Comparison of ENCODE assay signal across 22 cellular contexts in the genomic region with DNA sequence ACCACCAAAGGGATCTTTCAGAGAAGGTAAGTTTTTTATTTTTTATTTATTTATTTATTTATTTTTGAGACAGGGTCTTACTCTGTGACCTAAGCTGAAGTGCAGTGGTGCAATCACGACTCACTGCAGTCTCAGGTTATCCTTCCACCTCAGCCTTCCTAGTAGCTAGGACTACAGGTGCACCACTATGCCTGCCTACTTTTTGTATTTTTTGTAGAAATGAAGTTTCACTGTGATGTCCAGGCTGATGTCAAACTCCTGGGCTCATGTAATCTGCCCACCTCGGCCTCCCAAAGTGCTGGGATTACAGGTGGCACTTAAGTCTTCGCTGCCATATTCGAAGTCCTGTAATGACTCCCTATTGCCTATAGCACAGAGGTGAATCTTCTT.
DNase-seq lines count a peak whose midpoint lies in the region; ATAC-seq, FAIRE-seq and TF ChIP-seq lines count a peak whose summit lies in the region.
"Had no signal": no experiment of that assay in that cellular context is flagged by ENCODE, and none has a peak within 500 bp of the region (broad histone marks: within the 10 kb centered on the region; RNA-seq: fewer than 3 reads in every experiment).

No MANE protein-coding gene starts in this region.

- H3K4me3 Mint-ChIP-seq in Caco-2 (ENCODE audit: unreplicated experiment), result peak overlapping the region; percentile 25
- H3K4me3 Mint-ChIP-seq: CD4-positive, alpha-beta T cell; CD8-positive, alpha-beta T cell had no signal

- peaks cover 2% of the 10 kb centered on the region for H3K36me3 Mint-ChIP-seq in Caco-2 (ENCODE audit: insufficient read depth, unreplicated experiment)
- H3K36me3 Mint-ChIP-seq: CD8-positive, alpha-beta T cell had no signal

- POLR2A ChIA-PET in Caco-2 (lab: Charles Lee), result no interaction called here

- CTCF ChIA-PET in Caco-2 (lab: Charles Lee), result interaction anchor here (0.5 to 1.4 kb wide), 2 partner anchors 383 to 396 kb away, joined by 4 read pairs; no protein-coding TSS in a partner anchor

- 89 to 93% methylated on average over 4 of the region's 4 CpGs for WGBS in upper lobe of left lung, 2 donors
- WGBS in small intestine, 3 donors, result 83 to 85% (median 84%) methylated on average over 4 of the region's 4 CpGs

- no peaks in the 10 kb centered on the region for H3K9me3 Mint-ChIP-seq in Caco-2 (ENCODE audit: unreplicated experiment)
- H3K9me3 Mint-ChIP-seq: CD4-positive, alpha-beta T cell; CD8-positive, alpha-beta T cell had no signal

- H3K27me3 ChIP-seq in Caco-2 (replicated peaks; ENCODE audit: control insufficient read depth, insufficient read depth, low read length) (no peaks in the 10 kb centered on the region), bronchial epithelial cell (ENCODE audit: control insufficient read depth, insufficient read depth, low read length) (no peaks in the 10 kb centered on the region), upper lobe of left lung (no peaks in the 10 kb centered on the region), small intestine (ENCODE audit: control insufficient read depth in 2 of 2, insufficient read depth in 2 of 2, low read length in 2 of 2) (no peaks in the 10 kb centered on the region)

- H3K4me3 ChIP-seq in Caco-2 (ENCODE audit: low read depth, low read length) (no peak overlapping the region), bronchial epithelial cell (ENCODE audit: low read depth, low read length) (no peak overlapping the region), upper lobe of left lung (no peak overlapping the region), small intestine (ENCODE audit: low read depth in 1 of 2, low read length in 2 of 2) (no peak overlapping the region)
- H3K4me3 ChIP-seq: BLaER1 treated with 17β-estradiol and CSF1 and Interleukin-3, amounts not matched to agents 10 nM and 100 nM; GM12878 had no signal

- H3K36me3 ChIP-seq in Caco-2 (ENCODE audit: control insufficient read depth, insufficient read depth, low read length) (no peaks in the 10 kb centered on the region), bronchial epithelial cell (ENCODE audit: control insufficient read depth, insufficient read depth, low read length) (no peaks in the 10 kb centered on the region), upper lobe of left lung (no peaks in the 10 kb centered on the region), small intestine (ENCODE audit: control insufficient read depth in 2 of 2, insufficient read depth in 2 of 2, low read length in 2 of 2) (no peaks in the 10 kb centered on the region)
- H3K36me3 ChIP-seq: BLaER1 treated with 17β-estradiol and CSF1 and Interleukin-3, amounts not matched to agents 10 nM and 100 nM had no signal

- TSS peak; percentile 66 for BruUV-seq in Caco-2 (replicated peaks; lab: Mats Ljungman, UMichigan)

- no peaks in the 10 kb centered on the region for H3K9me3 ChIP-seq in Caco-2
- H3K9me3 ChIP-seq in upper lobe of left lung, result no peaks in the 10 kb centered on the region
- no peaks in the 10 kb centered on the region for H3K9me3 ChIP-seq in small intestine (ENCODE audit: control insufficient read depth, low read depth)
- H3K9me3 ChIP-seq: BLaER1 treated with 17β-estradiol and CSF1 and Interleukin-3, amounts not matched to agents 10 nM and 100 nM had no signal

- TF ChIP-seq CTCF in Caco-2 (IDR thresholded peaks at IDR 0.05; ENCODE audit: insufficient read depth in 1 of 2, low read depth in 1 of 2, low read length in 1 of 2, severe bottlenecking in 1 of 2, unreplicated experiment in 1 of 2), result no peak
- no peak for TF ChIP-seq CTCF in bronchial epithelial cell (IDR thresholded peaks at IDR 0.05; ENCODE audit: insufficient read depth, low read length, severe bottlenecking)
- TF ChIP-seq CTCF in upper lobe of left lung (IDR thresholded peaks at IDR 0.05), result no peak

- DNase-seq in Caco-2 (no peak), bronchial epithelial cell (ENCODE audit: low read depth) (no peak), upper lobe of left lung (no peak), NCI-H187 treated with DMSO at 0.1 percent for 48 hours (lab: John Stamatoyannopoulos, UW) (no peak), small intestine (no peak)
- DNase-seq: 8988T; ACHN; CD4-positive, alpha-beta T cell; CD8-positive, alpha-beta T cell; DMS 273 treated with DMSO at 0.1 percent for 48 hours; DMS153; DMS53; DMS79; DND-41; EL; GDM1 had no signal

- FAIRE-seq in bronchial epithelial cell (lab: Jason Lieb, UNC) (peak; percentile 28), small intestine (lab: Jason Lieb, UNC) (no peak)
- FAIRE-seq: A204.1, GM12878, GM12892, GM18507 had no signal

- peak overlapping the region; percentile 90 for H3K27ac Mint-ChIP-seq in Caco-2 (ENCODE audit: unreplicated experiment)
- H3K27ac Mint-ChIP-seq: CD4-positive, alpha-beta T cell; CD8-positive, alpha-beta T cell had no signal

- TF ChIP-seq EP300 in upper lobe of left lung (IDR thresholded peaks at IDR 0.05), result no peak

- H3K4me1 Mint-ChIP-seq in Caco-2 (ENCODE audit: low read depth, unreplicated experiment), result peaks cover 75% of the 10 kb centered on the region

- intact Hi-C loops in Caco-2 (cut with micrococcal nuclease; ENCODE audit: unreplicated experiment), result loop anchor here (2.0 to 10.0 kb wide), 2 partner anchors 164 to 538 kb away; no protein-coding TSS in a partner anchor

- H3K27me3 Mint-ChIP-seq in Caco-2 (ENCODE audit: insufficient read depth, unreplicated experiment), result no peaks in the 10 kb centered on the region
- H3K27me3 Mint-ChIP-seq: CD4-positive, alpha-beta T cell had no signal

- no peak for ATAC-seq in upper lobe of left lung (ENCODE audit: low FRiP score in 2 of 2)
- ATAC-seq: CD8-positive, alpha-beta T cell; GM12878 had no signal

- H3K4me1 ChIP-seq in Caco-2, result peaks cover 82% of the 10 kb centered on the region
- H3K4me1 ChIP-seq in upper lobe of left lung, result no peaks in the 10 kb centered on the region
- no peaks in the 10 kb centered on the region for H3K4me1 ChIP-seq in small intestine (ENCODE audit: control insufficient read depth in 2 of 2, insufficient read depth in 1 of 2, low read depth in 1 of 2, low read length in 1 of 2)

- H3K27ac ChIP-seq in upper lobe of left lung, result no peak overlapping the region
- no peak overlapping the region for H3K27ac ChIP-seq in small intestine (ENCODE audit: low read depth in 1 of 2, low read length in 1 of 2)
- H3K27ac ChIP-seq: BLaER1 treated with 17β-estradiol and CSF1 and Interleukin-3, amounts not matched to agents 10 nM and 100 nM; C4-2B had no signal

- TF ChIP-seq POLR2A in upper lobe of left lung (IDR thresholded peaks at IDR 0.05), result no peak
